17 cellular contexts compared by ENCODE assay signal in genomic region chr22:33658775-33659174, GRCh38.
DNase-seq lines count a peak whose midpoint lies in the region; ATAC-seq, FAIRE-seq and TF ChIP-seq lines count a peak whose summit lies in the region.
"Had no signal": no experiment of that assay in that cellular context is flagged by ENCODE, and none has a peak within 500 bp of the region (broad histone marks: within the 10 kb centered on the region; RNA-seq: fewer than 3 reads in every experiment).

No MANE protein-coding gene starts in this region.

- H3K4me1 ChIP-seq in ovary (ENCODE audit: insufficient read depth) (peaks cover 21% of the 10 kb centered on the region), vagina (peaks cover 30% of the 10 kb centered on the region), MM.1S (ENCODE audit: low read length) (no peaks in the 10 kb centered on the region)

- H3K36me3 ChIP-seq in ovary, result no peaks in the 10 kb centered on the region
- H3K36me3 ChIP-seq in vagina, result no peaks in the 10 kb centered on the region
- no peaks in the 10 kb centered on the region for H3K36me3 ChIP-seq in MM.1S (replicated peaks; ENCODE audit: insufficient read depth, low read length)
- H3K36me3 ChIP-seq: thoracic aorta had no signal

- H3F3A ChIP-seq in MM.1S (ENCODE audit: insufficient read depth, low read length), result no peaks in the 10 kb centered on the region

- H3K9me3 ChIP-seq in ovary (no peaks in the 10 kb centered on the region), vagina (no peaks in the 10 kb centered on the region), MM.1S (replicated peaks; ENCODE audit: insufficient read depth, low read length) (no peaks in the 10 kb centered on the region)
- H3K9me3 ChIP-seq: thoracic aorta had no signal

- H3K4me3 ChIP-seq in ovary (no peak overlapping the region), vagina (no peak overlapping the region), MM.1S (ENCODE audit: low read length) (no peak overlapping the region)
- H3K4me3 ChIP-seq: PC-9, thoracic aorta had no signal

- no peaks in the 10 kb centered on the region for H3K27me3 ChIP-seq in ovary
- H3K27me3 ChIP-seq in vagina, result no peaks in the 10 kb centered on the region
- H3K27me3 ChIP-seq in MM.1S (replicated peaks; ENCODE audit: insufficient read depth, low read length), result no peaks in the 10 kb centered on the region

- intact Hi-C loops in Right ventricle myocardium inferior (cut with DNase I) (loop anchor here (2.0 to 5.0 kb wide), 2 partner anchors 141 to 264 kb away; no protein-coding TSS in a partner anchor), cardiac septum (cut with DNase I) (loop anchor here (5.0 kb wide), 1 partner anchor 264 kb away; the partner anchor contains the start of gene LARGE1), left cardiac atrium (cut with DNase I) (no loop called here), ovary (cut with DNase I) (loop anchor here in 1 of 4 donors (10.0 kb wide), 1 partner anchor 266 kb away; the partner anchor contains the start of gene LARGE1), vagina (cut with DNase I) (loop anchor here (2.0 to 10.0 kb wide), 2 partner anchors 124 to 262 kb away; partner anchors contain the start of gene LARGE1)

- peak; percentile 53 for DNase-seq in Right ventricle myocardium inferior (ENCODE audit: missing footprints)
- no peak for DNase-seq in cardiac septum (ENCODE audit: low spot score)
- DNase-seq in left cardiac atrium, result peak; percentile 48
- DNase-seq in ovary, result peak in 3 of 5 donors; percentile 29 to 64 (median 37)
- peak in 1 of 2 donors; percentile 92 for DNase-seq in vagina (ENCODE audit: extremely low spot score in 2 of 2)
- DNase-seq in GM19239 (ENCODE audit: insufficient read length, low spot score), result no peak
- DNase-seq in activated CD8-positive, alpha-beta memory T cell treated with anti-CD3 and anti-CD28 coated beads, Interleukin-2, amount 50 U/mL, for 48 hours, result no peak
- DNase-seq in MM.1S, result no peak
- DNase-seq: 8988T; activated CD4-positive, alpha-beta T cell treated with anti-CD3 and anti-CD28 coated beads, Interleukin-2, amount 10 ng/mL, durations not matched to agents 7 days and 5 days; endodermal cell; PC-9; retina; T-helper 17 cell had no signal

- no peaks in the 10 kb centered on the region for H4K20me1 ChIP-seq in MM.1S (ENCODE audit: insufficient read depth, low read length)

- peak; percentile 69 for ATAC-seq in Right ventricle myocardium inferior
- ATAC-seq in left cardiac atrium, result peak; percentile 76 to 87
- ATAC-seq: T-helper 17 cell had no signal

- peak; percentile 30 for TF ChIP-seq EP300 in ovary (IDR thresholded peaks at IDR 0.05)

- TF ChIP-seq CTCF in ovary (IDR thresholded peaks at IDR 0.05) (no peak), vagina (IDR thresholded peaks at IDR 0.05) (no peak), MM.1S (IDR thresholded peaks at IDR 0.05; ENCODE audit: low read length) (no peak)

- no peaks in the 10 kb centered on the region for H3K9me2 ChIP-seq in MM.1S (replicated peaks; ENCODE audit: insufficient read depth, low read length)

- peak overlapping the region in 1 of 2 donors; percentile 46 for H3K27ac ChIP-seq in ovary
- H3K27ac ChIP-seq in vagina, result peak overlapping the region; percentile 53
- no peak overlapping the region for H3K27ac ChIP-seq in MM.1S (ENCODE audit: low read length)
- H3K27ac ChIP-seq: HL-60, PC-9, thoracic aorta had no signal

- no peak for TF ChIP-seq POLR2A in ovary (IDR thresholded peaks at IDR 0.05)
- TF ChIP-seq POLR2A in vagina (IDR thresholded peaks at IDR 0.05), result no peak

- no peak overlapping the region for H2AFZ ChIP-seq in MM.1S (ENCODE audit: low read length)
- H2AFZ ChIP-seq: PC-9 had no signal

- H3K4me2 ChIP-seq in MM.1S (ENCODE audit: low read depth, low read length), result no peak overlapping the region
- H3K4me2 ChIP-seq: PC-9 had no signal

- WGBS in ovary, 3 donors, result 46 to 59% (median 54%) methylated on average over 3 of the region's 3 CpGs

- no peak overlapping the region for H3K9ac ChIP-seq in MM.1S (ENCODE audit: low read length)

- peaks cover 35% of the 10 kb centered on the region for H3K79me2 ChIP-seq in MM.1S (ENCODE audit: low read length)

- no peak for FAIRE-seq in GM19239 (lab: Jason Lieb, UNC)
- FAIRE-seq: H1 had no signal

Comparison
In these comparisons a context has a peak if more than half of its experiments do, and no peak if none do; other contexts are left out.
1. DNase-seq: peak in Right ventricle myocardium inferior (single experiment), left cardiac atrium (single experiment) and ovary (3 of 5); none in cardiac septum (single experiment), GM19239 (single experiment), activated CD8-positive, alpha-beta memory T cell treated with anti-CD3 and anti-CD28 coated beads, Interleukin-2, amount 50 U/mL, for 48 hours (single experiment) and MM.1S (single experiment).
2. intact Hi-C loops: an anchor here in Right ventricle myocardium inferior (2.0 to 5.0 kb wide), cardiac septum (5.0 kb wide) and vagina (2.0 to 10.0 kb wide); none called in left cardiac atrium.